Comparison of ENCODE assay signal across 13 cellular contexts in genomic region chrX:17527135-17527701, GRCh38.
DNase-seq lines count a peak whose midpoint lies in the region; ATAC-seq, FAIRE-seq and TF ChIP-seq lines count a peak whose summit lies in the region.
"Had no signal": no experiment of that assay in that cellular context is flagged by ENCODE, and none has a peak within 500 bp of the region (broad histone marks: within the 10 kb centered on the region; RNA-seq: fewer than 3 reads in every experiment).

No MANE protein-coding gene starts in this region.

- H3K4me1 Mint-ChIP-seq in activated CD4-positive, alpha-beta memory T cell treated with anti-CD3 and anti-CD28 coated beads for 36 hours (ENCODE audit: low read depth), result no peaks in the 10 kb centered on the region
- H3K4me1 Mint-ChIP-seq in natural killer cell treated with Interleukin-12 subunit alpha and Interleukin-12 subunit beta and Interleukin-15 and Interleukin-18, amount 100 ng/mL, for 72 hours (ENCODE audit: low read depth in 2 of 2), result no peaks in the 10 kb centered on the region

- no peaks in the 10 kb centered on the region for H3K27me3 ChIP-seq in hepatocyte
- H3K27me3 ChIP-seq in small intestine (ENCODE audit: control insufficient read depth in 2 of 2, insufficient read depth in 2 of 2, low read length in 2 of 2), result no peaks in the 10 kb centered on the region
- H3K27me3 ChIP-seq: ascending aorta had no signal

- no peak overlapping the region for H2AFZ ChIP-seq in hepatocyte

- POLR2A ChIA-PET in activated CD4-positive, alpha-beta memory T cell treated with anti-CD3 and anti-CD28 coated beads for 36 hours (lab: Charles Lee), result no interaction called here

- intact Hi-C loops in activated CD4-positive, alpha-beta memory T cell treated with anti-CD3 and anti-CD28 coated beads for 36 hours (cut with micrococcal nuclease), result loop anchor here (10.0 kb wide), 1 partner anchor 152 kb away; the partner anchor contains the start of gene NHS

- H3K4me3 ChIP-seq in hepatocyte (no peak overlapping the region), small intestine (ENCODE audit: low read depth in 1 of 2, low read length in 2 of 2) (no peak overlapping the region)

- no peaks in the 10 kb centered on the region for H3K27me3 Mint-ChIP-seq in activated CD4-positive, alpha-beta memory T cell treated with anti-CD3 and anti-CD28 coated beads for 36 hours
- H3K27me3 Mint-ChIP-seq in natural killer cell treated with Interleukin-12 subunit alpha and Interleukin-12 subunit beta and Interleukin-15 and Interleukin-18, amount 100 ng/mL, for 72 hours, result peaks cover 7 to 8% of the 10 kb centered on the region in 2 donors

- DNase-seq in H4 (ENCODE audit: low spot score), result peak; percentile 75
- peak; percentile 2 for DNase-seq in SKM-1 (lab: John Stamatoyannopoulos, UW; ENCODE audit: unreplicated experiment)
- no peak for DNase-seq in hepatocyte (ENCODE audit: low spot score)
- peak; percentile 20 for DNase-seq in small intestine
- DNase-seq in GM19239 (ENCODE audit: insufficient read length, low spot score), result no peak
- no peak for DNase-seq in activated CD4-positive, alpha-beta memory T cell treated with anti-CD3 and anti-CD28 coated beads for 36 hours
- DNase-seq in natural killer cell treated with Interleukin-12 subunit alpha and Interleukin-12 subunit beta and Interleukin-15 and Interleukin-18, amount 100 ng/mL, for 72 hours (ENCODE audit: low spot score), result no peak
- DNase-seq: activated CD8-positive, alpha-beta memory T cell treated with anti-CD3 and anti-CD28 coated beads, Interleukin-2, amount 50 U/mL, for 4 hours; T-helper 9 cell had no signal

- H3K4me1 ChIP-seq in hepatocyte (ENCODE audit: insufficient read depth) (peaks cover 11% of the 10 kb centered on the region), small intestine (ENCODE audit: control insufficient read depth in 2 of 2, insufficient read depth in 1 of 2, low read depth in 1 of 2, low read length in 1 of 2) (peaks cover 0 to 4% of the 10 kb centered on the region in 2 donors)

- no peak for TF ChIP-seq CTCF in hepatocyte (IDR thresholded peaks at IDR 0.05; ENCODE audit: poor library complexity)

- FAIRE-seq in small intestine (lab: Jason Lieb, UNC) (no peak), GM19239 (lab: Jason Lieb, UNC) (no peak)
- FAIRE-seq: GM18507 had no signal

- H3K36me3 Mint-ChIP-seq in activated CD4-positive, alpha-beta memory T cell treated with anti-CD3 and anti-CD28 coated beads for 36 hours, result no peaks in the 10 kb centered on the region
- no peaks in the 10 kb centered on the region for H3K36me3 Mint-ChIP-seq in natural killer cell treated with Interleukin-12 subunit alpha and Interleukin-12 subunit beta and Interleukin-15 and Interleukin-18, amount 100 ng/mL, for 72 hours

- no peak overlapping the region for H3K27ac ChIP-seq in hepatocyte
- H3K27ac ChIP-seq in small intestine (ENCODE audit: low read depth in 1 of 2, low read length in 1 of 2), result peak overlapping the region in 1 of 2 donors; percentile 54
- H3K27ac ChIP-seq: KMS-11 had no signal

- H3K79me2 ChIP-seq in hepatocyte, result no peaks in the 10 kb centered on the region

- H3K36me3 ChIP-seq in hepatocyte (replicated peaks; ENCODE audit: insufficient read depth, low read depth) (no peaks in the 10 kb centered on the region), small intestine (ENCODE audit: control insufficient read depth in 2 of 2, insufficient read depth in 2 of 2, low read length in 2 of 2) (no peaks in the 10 kb centered on the region)
- H3K36me3 ChIP-seq: ascending aorta had no signal

- 61% methylated on average over 5 of the region's 5 CpGs for WGBS in hepatocyte (ENCODE audit: low lambda C conversion rate, missing lambda C conversion rate)
- WGBS in small intestine, 3 donors, result 15 to 43% (median 33%) methylated on average over 5 of the region's 5 CpGs

- H3K9me3 ChIP-seq in hepatocyte (ENCODE audit: low read depth) (no peaks in the 10 kb centered on the region), small intestine (ENCODE audit: control insufficient read depth, low read depth) (no peaks in the 10 kb centered on the region)
- H3K9me3 ChIP-seq: ascending aorta had no signal

- no peaks in the 10 kb centered on the region for H3K9me3 Mint-ChIP-seq in activated CD4-positive, alpha-beta memory T cell treated with anti-CD3 and anti-CD28 coated beads for 36 hours
- H3K9me3 Mint-ChIP-seq in natural killer cell treated with Interleukin-12 subunit alpha and Interleukin-12 subunit beta and Interleukin-15 and Interleukin-18, amount 100 ng/mL, for 72 hours, result no peaks in the 10 kb centered on the region

- peak overlapping the region; percentile 3 for H3K4me2 ChIP-seq in hepatocyte
- H3K4me2 ChIP-seq: KMS-11 had no signal

- CTCF ChIA-PET in activated CD4-positive, alpha-beta memory T cell treated with anti-CD3 and anti-CD28 coated beads for 36 hours (lab: Charles Lee), result no interaction called here

- H4K20me1 ChIP-seq in hepatocyte (ENCODE audit: insufficient read depth, poor library complexity, severe bottlenecking), result no peaks in the 10 kb centered on the region

- no peak for ATAC-seq in HG02970 (IDR thresholded peaks at IDR 0.05; ENCODE audit: low FRiP score, unreplicated experiment)
- ATAC-seq in natural killer cell treated with Interleukin-12 subunit alpha and Interleukin-12 subunit beta and Interleukin-15 and Interleukin-18, amount 100 ng/mL, for 72 hours, result no peak

- no peak overlapping the region for H3K4me3 Mint-ChIP-seq in activated CD4-positive, alpha-beta memory T cell treated with anti-CD3 and anti-CD28 coated beads for 36 hours
- H3K4me3 Mint-ChIP-seq in natural killer cell treated with Interleukin-12 subunit alpha and Interleukin-12 subunit beta and Interleukin-15 and Interleukin-18, amount 100 ng/mL, for 72 hours, result no peak overlapping the region

- H3K9me2 ChIP-seq in hepatocyte (replicated peaks; ENCODE audit: insufficient read depth), result no peaks in the 10 kb centered on the region

- H3K27ac Mint-ChIP-seq in activated CD4-positive, alpha-beta memory T cell treated with anti-CD3 and anti-CD28 coated beads for 36 hours, result no peak overlapping the region
- H3K27ac Mint-ChIP-seq in natural killer cell treated with Interleukin-12 subunit alpha and Interleukin-12 subunit beta and Interleukin-15 and Interleukin-18, amount 100 ng/mL, for 72 hours, result no peak overlapping the region

Comparison
In these comparisons a context has a peak if more than half of its experiments do, and no peak if none do; other contexts are left out.
1. DNase-seq: peak in H4 (single experiment), SKM-1 (single experiment) and small intestine (single experiment); none in hepatocyte (single experiment), GM19239 (single experiment), activated CD4-positive, alpha-beta memory T cell treated with anti-CD3 and anti-CD28 coated beads for 36 hours (single experiment) and natural killer cell treated with Interleukin-12 subunit alpha and Interleukin-12 subunit beta and Interleukin-15 and Interleukin-18, amount 100 ng/mL, for 72 hours (single experiment).